ENCODE assay signal across 8 cellular contexts in the genomic region with DNA sequence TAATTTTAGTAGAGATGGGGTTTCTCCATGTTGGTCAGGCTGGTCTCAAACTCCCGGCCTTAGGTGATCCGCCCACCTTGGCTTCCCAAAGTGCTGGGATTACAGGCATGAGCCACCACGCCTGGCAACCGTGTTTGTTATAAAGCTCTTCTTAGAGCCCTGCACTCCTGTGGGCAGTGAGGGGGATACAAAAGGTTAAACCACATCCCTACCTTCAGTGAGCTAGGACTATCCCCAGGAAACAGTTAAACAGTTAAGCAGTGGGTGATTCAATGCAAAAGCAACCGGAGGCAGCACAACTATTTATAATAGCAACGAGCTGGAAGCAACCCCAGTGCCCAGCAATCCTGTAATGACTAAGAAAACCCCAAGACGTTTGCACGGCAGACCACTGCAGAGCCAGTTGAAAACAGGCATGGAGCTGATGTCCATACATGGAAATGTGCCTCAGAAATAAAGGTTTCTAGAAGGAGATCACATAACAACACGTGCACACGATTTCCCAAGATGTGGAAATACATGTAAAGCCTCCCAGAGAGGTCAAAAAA.
DNase-seq lines count a peak whose midpoint lies in the region; ATAC-seq and TF ChIP-seq lines count a peak whose summit lies in the region.

No MANE protein-coding gene starts in this region.

- DNase-seq in GM04504 (ENCODE audit: low read depth) (peak; percentile 99), erythroblast (lab: John Stamatoyannopoulos, UW) (no peak), SK-N-DZ (ENCODE audit: low spot score) (no peak)
- no peak for DNase-seq in activated naive CD8-positive, alpha-beta T cell treated with anti-CD3 and anti-CD28 coated beads, Interleukin-2, amount 10 ng/mL, durations not matched to agents 7 days and 5 days

- no peaks in the 10 kb centered on the region for H3K36me3 ChIP-seq in muscle layer of duodenum (ENCODE audit: control insufficient read depth in 1 of 2, insufficient read depth in 2 of 2, low read length in 2 of 2)

- TF ChIP-seq POLR2A in erythroblast (IDR thresholded peaks at IDR 0.05; ENCODE audit: low read length) = no peak

- H3K4me3 Mint-ChIP-seq in activated naive CD8-positive, alpha-beta T cell treated with anti-CD3 and anti-CD28 coated beads, Interleukin-2, amount 10 ng/mL, durations not matched to agents 7 days and 5 days = peak overlapping the region; percentile 10

- H3K4me3 ChIP-seq in muscle layer of duodenum (ENCODE audit: low read depth in 1 of 2, low read length in 2 of 2) = no peak overlapping the region

- POLR2A ChIA-PET in activated naive CD8-positive, alpha-beta T cell treated with anti-CD3 and anti-CD28 coated beads, Interleukin-2, amount 10 ng/mL, durations not matched to agents 7 days and 5 days (lab: Charles Lee) = interaction anchor here (0.8 to 1.4 kb wide), 3 partner anchors 15 to 296 kb away, joined by 3 to 5 read pairs (median 4); partner anchors contain the start of gene ZNF438

- peaks cover 3% of the 10 kb centered on the region for H3K9me3 Mint-ChIP-seq in activated naive CD8-positive, alpha-beta T cell treated with anti-CD3 and anti-CD28 coated beads, Interleukin-2, amount 10 ng/mL, durations not matched to agents 7 days and 5 days

- no peaks in the 10 kb centered on the region for H3K9me3 ChIP-seq in muscle layer of duodenum (ENCODE audit: control insufficient read depth in 1 of 2, low read length in 2 of 2)

- H3K27me3 Mint-ChIP-seq in activated naive CD8-positive, alpha-beta T cell treated with anti-CD3 and anti-CD28 coated beads, Interleukin-2, amount 10 ng/mL, durations not matched to agents 7 days and 5 days = peaks cover 3% of the 10 kb centered on the region

- ATAC-seq in GM21423 (IDR thresholded peaks at IDR 0.05; ENCODE audit: unreplicated experiment) = peak; percentile 69
- peak; percentile 87 for ATAC-seq in HG03571 (IDR thresholded peaks at IDR 0.05; ENCODE audit: unreplicated experiment)
- peak; percentile 86 for ATAC-seq in activated naive CD8-positive, alpha-beta T cell treated with anti-CD3 and anti-CD28 coated beads, Interleukin-2, amount 10 ng/mL, durations not matched to agents 7 days and 5 days (ENCODE audit: low read depth)
- ATAC-seq in esophagus mucosa = no peak

- peaks cover 21% of the 10 kb centered on the region for H3K4me1 Mint-ChIP-seq in activated naive CD8-positive, alpha-beta T cell treated with anti-CD3 and anti-CD28 coated beads, Interleukin-2, amount 10 ng/mL, durations not matched to agents 7 days and 5 days

- peak overlapping the region; percentile 13 for H3K27ac ChIP-seq in muscle layer of duodenum (ENCODE audit: low read length)

- H3K27ac Mint-ChIP-seq in activated naive CD8-positive, alpha-beta T cell treated with anti-CD3 and anti-CD28 coated beads, Interleukin-2, amount 10 ng/mL, durations not matched to agents 7 days and 5 days = no peak overlapping the region

- no peaks in the 10 kb centered on the region for H3K4me1 ChIP-seq in muscle layer of duodenum (ENCODE audit: control insufficient read depth in 1 of 2, insufficient read depth in 2 of 2, low read length in 2 of 2)

- no peaks in the 10 kb centered on the region for H3K27me3 ChIP-seq in muscle layer of duodenum (ENCODE audit: low read depth, low read length)

- H3K36me3 Mint-ChIP-seq in activated naive CD8-positive, alpha-beta T cell treated with anti-CD3 and anti-CD28 coated beads, Interleukin-2, amount 10 ng/mL, durations not matched to agents 7 days and 5 days = no peaks in the 10 kb centered on the region
